In the genomic region with DNA sequence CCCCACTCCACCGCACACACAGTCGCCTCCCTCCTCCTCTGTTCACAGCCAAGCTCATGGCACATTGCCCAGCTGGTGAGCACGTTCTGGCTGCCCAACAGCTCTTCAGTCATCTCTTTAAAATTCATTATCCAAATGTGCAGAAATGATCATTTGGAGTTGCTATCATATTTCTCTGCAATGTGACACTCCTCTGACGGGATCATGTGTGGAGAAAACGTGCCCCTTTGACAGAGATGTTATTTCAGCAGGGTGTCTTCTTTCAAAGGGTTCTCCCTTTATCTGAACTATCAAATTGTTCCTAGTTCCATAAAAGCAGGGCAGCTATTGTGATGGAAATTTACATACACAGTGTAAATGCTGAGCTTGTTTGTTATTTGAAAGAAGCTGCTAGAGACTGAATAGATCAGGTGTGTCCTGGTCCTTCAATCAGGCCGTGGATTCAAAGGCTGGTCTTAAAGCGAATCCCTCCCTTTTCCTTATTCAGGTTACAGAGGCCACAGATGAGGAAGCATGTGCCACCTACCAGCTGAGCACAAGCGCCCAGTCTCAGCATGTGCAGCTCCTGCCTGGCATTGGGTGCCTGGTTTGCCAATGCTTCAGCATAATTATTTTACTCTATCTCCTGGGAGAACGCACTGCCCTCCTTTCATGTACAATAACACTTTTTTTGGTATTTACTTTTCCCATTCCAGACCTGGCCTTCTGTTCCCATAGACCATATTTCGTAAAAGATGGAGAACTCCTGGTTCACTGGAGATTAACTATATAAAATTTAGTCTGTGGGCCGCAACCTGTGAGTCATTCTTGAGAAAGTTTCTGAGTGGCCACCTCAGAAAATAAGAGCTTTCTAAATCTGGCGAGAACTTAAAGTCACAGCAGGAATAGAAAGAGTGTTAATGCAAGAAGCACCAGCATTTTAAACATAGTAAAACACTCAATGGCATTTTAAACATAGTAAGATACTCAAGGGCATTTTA, we compare ENCODE assay signal across 8 cellular contexts.
DNase-seq lines count a peak whose midpoint lies in the region; ATAC-seq and TF ChIP-seq lines count a peak whose summit lies in the region.

No MANE protein-coding gene starts in this region.

- DNase-seq in ACHN (peak; percentile 69), NCI-H146 treated with DMSO at 0.1 percent for 48 hours (lab: John Stamatoyannopoulos, UW; ENCODE audit: unreplicated experiment) (peak; percentile 99), amygdala (lab: John Stamatoyannopoulos, UW) (peak in 49 of 56 donors; percentile 9 to 83 (median 59)), kidney tubule cell (ENCODE audit: low spot score) (peak; percentile 90), GM13977 (ENCODE audit: low spot score) (no peak)
- DNase-seq in activated CD4-positive, alpha-beta memory T cell treated with anti-CD3 and anti-CD28 coated beads for 36 hours, result no peak

- H3K27me3 Mint-ChIP-seq in activated CD4-positive, alpha-beta memory T cell treated with anti-CD3 and anti-CD28 coated beads for 36 hours, result peaks cover 16% of the 10 kb centered on the region

- in situ Hi-C loops in ACHN (cut with HindIII; ENCODE audit: low pct_ligation_motif_present, low pct_unique_long_range_greater_than_20kb, low sequenced_read_pairs) (no loop called here), GM13977 (cut with MboI; ENCODE audit: low pct_unique_long_range_greater_than_20kb, low sequenced_read_pairs, unreplicated experiment) (no loop called here)

- peaks cover 2% of the 10 kb centered on the region for H3K4me1 Mint-ChIP-seq in activated CD4-positive, alpha-beta memory T cell treated with anti-CD3 and anti-CD28 coated beads for 36 hours (ENCODE audit: low read depth)

- ATAC-seq in HG03439 (IDR thresholded peaks at IDR 0.05; ENCODE audit: unreplicated experiment), result no peak
- ATAC-seq in GM21390 (IDR thresholded peaks at IDR 0.05; ENCODE audit: unreplicated experiment), result no peak

- no peaks in the 10 kb centered on the region for H3K9me3 Mint-ChIP-seq in activated CD4-positive, alpha-beta memory T cell treated with anti-CD3 and anti-CD28 coated beads for 36 hours

- CTCF ChIA-PET in activated CD4-positive, alpha-beta memory T cell treated with anti-CD3 and anti-CD28 coated beads for 36 hours (lab: Charles Lee), result no interaction called here

- no peaks in the 10 kb centered on the region for H3K36me3 Mint-ChIP-seq in activated CD4-positive, alpha-beta memory T cell treated with anti-CD3 and anti-CD28 coated beads for 36 hours

- intact Hi-C loops in activated CD4-positive, alpha-beta memory T cell treated with anti-CD3 and anti-CD28 coated beads for 36 hours (cut with micrococcal nuclease), result loop anchor here (10.0 kb wide), 1 partner anchor 438 kb away; a partner anchor contains a TSS

- H3K27ac Mint-ChIP-seq in activated CD4-positive, alpha-beta memory T cell treated with anti-CD3 and anti-CD28 coated beads for 36 hours, result no peak overlapping the region

- POLR2A ChIA-PET in activated CD4-positive, alpha-beta memory T cell treated with anti-CD3 and anti-CD28 coated beads for 36 hours (lab: Charles Lee), result no interaction called here

- no peak overlapping the region for H3K4me3 Mint-ChIP-seq in activated CD4-positive, alpha-beta memory T cell treated with anti-CD3 and anti-CD28 coated beads for 36 hours

- no peak for TF ChIP-seq CTCF in GM13977 (IDR thresholded peaks at IDR 0.05; ENCODE audit: extremely low read depth, insufficient read depth, missing control alignments)

Comparison
In these comparisons a context has a peak if more than half of its experiments do, and no peak if none do; other contexts are left out.
1. DNase-seq: peak in ACHN (single experiment), NCI-H146 treated with DMSO at 0.1 percent for 48 hours (single experiment), amygdala (49 of 56) and kidney tubule cell (single experiment); none in GM13977 (single experiment) and activated CD4-positive, alpha-beta memory T cell treated with anti-CD3 and anti-CD28 coated beads for 36 hours (single experiment).